Comparison of ENCODE assay signal across 16 cellular contexts in genomic region chrX:29233592-29234179, GRCh38.
"Had no signal": no experiment of that assay in that cellular context is flagged by ENCODE, and none has a peak within 500 bp of the region (broad histone marks: within the 10 kb centered on the region; RNA-seq: fewer than 3 reads in every experiment).

No MANE protein-coding gene starts in this region.

- ATAC-seq: left lobe of liver; naive thymus-derived CD8-positive, alpha-beta T cell; sciatic nerve; stimulated activated memory B cell treated with anti-CD40 and anti-IgM and Interleukin-4, amounts not matched to agents 10 μg/mL and 1 μg/mL and 100 μg/mL, for 72 hours had no signal

- H3K27ac ChIP-seq: coronary artery, heart left ventricle, spleen, transverse colon had no signal

- H3K4me1 ChIP-seq: heart left ventricle, spleen, transverse colon had no signal

- DNase-seq: effector CD4-positive, alpha-beta T cell; endodermal cell; hippocampal formation; mammary epithelial cell; naive thymus-derived CD8-positive, alpha-beta T cell; posterior cingulate gyrus; spleen; stimulated activated CD4-positive, alpha-beta T cell treated with anti-CD3 and anti-CD28 coated beads, Interleukin-15, amount 100 ng/mL, for 24 hours; stimulated activated CD4-positive, alpha-beta T cell treated with anti-CD3 and anti-CD28 coated beads, Interleukin-1b, Interleukin-23, amount 100 ng/mL, for 48 hours; stimulated activated CD4-positive, alpha-beta T cell treated with anti-CD3 and anti-CD28 coated beads, Interleukin-4, amount 100 ng/mL, for 24 hours; transverse colon had no signal

- H3K27me3 ChIP-seq: heart left ventricle, spleen, transverse colon had no signal
